Comparison of ENCODE assay signal across 17 cellular contexts in the genomic region with DNA sequence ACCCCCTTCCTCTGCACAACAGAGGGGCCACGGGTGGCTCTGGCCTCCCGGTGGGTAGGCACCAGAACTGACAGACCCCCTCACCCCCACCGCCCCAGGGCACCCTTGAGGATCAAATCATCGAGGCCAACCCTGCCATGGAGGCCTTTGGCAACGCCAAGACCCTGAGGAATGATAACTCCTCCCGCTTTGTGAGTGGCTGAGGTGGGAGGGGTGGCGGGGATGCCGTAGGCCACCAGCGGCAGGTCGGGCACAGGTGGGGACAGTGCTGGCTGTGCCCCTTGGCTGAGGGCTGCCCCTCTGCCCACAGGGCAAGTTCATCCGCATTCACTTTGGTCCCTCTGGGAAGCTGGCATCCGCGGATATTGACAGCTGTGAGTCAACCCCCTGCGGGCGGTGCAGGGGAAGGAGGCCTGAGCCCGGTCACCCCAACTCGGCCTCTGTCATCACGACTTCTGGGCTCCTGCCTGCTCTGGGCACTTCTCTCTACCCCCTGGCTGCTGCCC. TPM values are rescaled to one million over a fixed set of nuclear protein-coding genes. Genes with fewer than 3 reads are reported as not detected.
DNase-seq lines count a peak whose midpoint lies in the region; ATAC-seq and TF ChIP-seq lines count a peak whose summit lies in the region.
"Had no signal": no experiment of that assay in that cellular context is flagged by ENCODE, and none has a peak within 500 bp of the region (broad histone marks: within the 10 kb centered on the region; RNA-seq: fewer than 3 reads in every experiment).

No MANE protein-coding gene starts in this region.

- ATAC-seq in PC-3 (peak; percentile 73), Right ventricle myocardium superior (ENCODE audit: poor library complexity) (peak; percentile 16), HG03025 (IDR thresholded peaks at IDR 0.05; ENCODE audit: low FRiP score, unreplicated experiment) (no peak)
- ATAC-seq: natural killer cell had no signal

- H3K79me2 ChIP-seq in PC-3 (ENCODE audit: low read length) (no peaks in the 10 kb centered on the region), osteoblast (ENCODE audit: insufficient read depth, low read length) (no peaks in the 10 kb centered on the region)

- DNase-seq in EL (peak; percentile 31), PC-3 (peak; percentile 61), Right ventricle myocardium superior (peak; percentile 50), osteoblast (ENCODE audit: insufficient read length, low spot score, missing footprints) (peak; percentile 88), vagina (ENCODE audit: extremely low spot score in 2 of 2) (no peak), ovary (no peak), inferior parietal cortex (ENCODE audit: extremely low spot score) (no peak)
- DNase-seq: activated CD4-positive, alpha-beta T cell treated with anti-CD3 and anti-CD28 coated beads, Interleukin-2, amount 10 ng/mL, durations not matched to agents 7 days and 5 days; activated gamma-delta T cell treated with Interleukin-2 at 50 U/mL for 16 hours; amygdala; CD4-positive, CD25-positive, alpha-beta regulatory T cell; DND-41; effector memory CD4-positive, alpha-beta T cell; natural killer cell; stimulated activated naive CD4-positive, alpha-beta T cell treated with Interleukin-2 at 50 U/mL for 16 hours had no signal

- intact Hi-C loops in PC-3 (cut with micrococcal nuclease), result no loop called here
- intact Hi-C loops in Right ventricle myocardium superior (cut with DNase I), result no loop called here
- intact Hi-C loops in vagina (cut with DNase I), result no loop called here
- intact Hi-C loops in ovary (cut with DNase I), result no loop called here

- CTCF ChIA-PET in PC-3 (lab: Charles Lee), result interaction anchor here (1.4 kb wide), 1 partner anchor 111 kb away, joined by 3 read pairs; no protein-coding TSS in a partner anchor

- no peaks in the 10 kb centered on the region for H3K36me3 ChIP-seq in PC-3 (ENCODE audit: low read depth, low read length)
- no peaks in the 10 kb centered on the region for H3K36me3 ChIP-seq in osteoblast (ENCODE audit: insufficient read depth, low read length)
- H3K36me3 ChIP-seq in vagina, result no peaks in the 10 kb centered on the region
- no peaks in the 10 kb centered on the region for H3K36me3 ChIP-seq in ovary
- H3K36me3 ChIP-seq: upper lobe of left lung had no signal

- no peak overlapping the region for H3K27ac ChIP-seq in PC-3 (ENCODE audit: low read length)
- no peak overlapping the region for H3K27ac ChIP-seq in osteoblast (ENCODE audit: low read depth, low read length)
- H3K27ac ChIP-seq in vagina, result no peak overlapping the region
- no peak overlapping the region for H3K27ac ChIP-seq in ovary
- H3K27ac ChIP-seq: upper lobe of left lung had no signal

- H3K4me1 ChIP-seq in PC-3 (ENCODE audit: insufficient read depth, low read length) (peaks cover 5% of the 10 kb centered on the region), osteoblast (ENCODE audit: insufficient read depth, low read length) (no peaks in the 10 kb centered on the region), vagina (peaks cover 8% of the 10 kb centered on the region), ovary (ENCODE audit: insufficient read depth) (peaks cover 17% of the 10 kb centered on the region)

- TF ChIP-seq CTCF in PC-3 (conservative IDR thresholded peaks at IDR 0.05; ENCODE audit: low read depth, low read length) (peak; percentile 17; the same call in 1 of the 2 replicates), osteoblast (IDR thresholded peaks at IDR 0.05; ENCODE audit: extremely low read depth, low read depth, low read length) (no peak), vagina (IDR thresholded peaks at IDR 0.05) (no peak), ovary (IDR thresholded peaks at IDR 0.05) (no peak)

- H3K9ac ChIP-seq in PC-3 (ENCODE audit: low read length), result no peak overlapping the region

- H4K20me1 ChIP-seq in PC-3 (ENCODE audit: low read length) (no peaks in the 10 kb centered on the region), osteoblast (ENCODE audit: insufficient read depth, low read length) (no peaks in the 10 kb centered on the region)

- H3K9me3 ChIP-seq in PC-3 (ENCODE audit: low read length) (no peaks in the 10 kb centered on the region), osteoblast (ENCODE audit: low read depth, low read length) (no peaks in the 10 kb centered on the region), vagina (no peaks in the 10 kb centered on the region), ovary (no peaks in the 10 kb centered on the region)
- H3K9me3 ChIP-seq: upper lobe of left lung had no signal

- POLR2A ChIA-PET in PC-3 (lab: Charles Lee; ENCODE audit: unreplicated experiment), result interaction anchor here (0.6 kb wide), 1 partner anchor 9 kb away, joined by 4 read pairs; no protein-coding TSS in a partner anchor

- no peaks in the 10 kb centered on the region for H3F3A ChIP-seq in PC-3 (ENCODE audit: low read length, unreplicated experiment)

- TF ChIP-seq POLR2A in vagina (IDR thresholded peaks at IDR 0.05), result no peak
- no peak for TF ChIP-seq POLR2A in ovary (IDR thresholded peaks at IDR 0.05)

- H3K9me2 ChIP-seq in PC-3 (replicated peaks; ENCODE audit: low read length), result no peaks in the 10 kb centered on the region

- H3K4me2 ChIP-seq in PC-3 (ENCODE audit: low read length) (no peak overlapping the region), osteoblast (ENCODE audit: insufficient read depth, low read length) (no peak overlapping the region)

- H2AFZ ChIP-seq in PC-3 (ENCODE audit: low read length) (no peak overlapping the region), osteoblast (ENCODE audit: low read length) (no peak overlapping the region)

- 53 to 71% (median 66%) methylated on average over 11 to 18 of the region's 18 CpGs for WGBS in ovary, 3 donors

- no TSS peak for BruUV-seq in PC-3 (replicated peaks; lab: Mats Ljungman, UMichigan)

- H3K4me3 ChIP-seq in PC-3 (ENCODE audit: low read length) (no peak overlapping the region), osteoblast (ENCODE audit: insufficient read depth, low read length) (no peak overlapping the region), vagina (no peak overlapping the region), ovary (no peak overlapping the region)
- H3K4me3 ChIP-seq: upper lobe of left lung had no signal

- no peaks in the 10 kb centered on the region for H3K27me3 ChIP-seq in PC-3 (ENCODE audit: low read length)
- H3K27me3 ChIP-seq in osteoblast (ENCODE audit: insufficient read depth, low read length), result peaks cover 42% of the 10 kb centered on the region
- no peaks in the 10 kb centered on the region for H3K27me3 ChIP-seq in vagina
- H3K27me3 ChIP-seq in ovary, result no peaks in the 10 kb centered on the region

- no peak for TF ChIP-seq EP300 in ovary (IDR thresholded peaks at IDR 0.05)

RNA-seq across cellular contexts. Expression of gene MYH7B, which starts 29.1 kb away (rescaled TPM):
- total RNA-seq in PC-3 (2014; rRNA removed) (0.04 TPM in 1 of 2 replicates, not detected in the other), Right ventricle myocardium superior (222 TPM), osteoblast (0.29 and 0.36 TPM in 2 replicates), vagina (under 0.01 TPM), ovary (1 to 10 TPM in 4 of 7 donors, under 1 TPM in 3; 0.74 to 2.6 (median 1.1) TPM)
- 1 to 10 TPM in 1 of 2 donors, under 1 TPM in 1; 0.30 to 2.3 TPM for polyA plus RNA-seq in ovary

RNA-seq across cellular contexts. Expression of gene GSS, which starts 29.2 kb away (rescaled TPM):
- total RNA-seq in PC-3 (2014; rRNA removed), result 82.0 and 95.9 TPM in 2 replicates
- 15.7 TPM for total RNA-seq in Right ventricle myocardium superior
- 54.6 and 58.3 TPM in 2 replicates for total RNA-seq in osteoblast
- total RNA-seq in vagina, result 47.9 TPM
- 10 to 100 TPM; 14.5 to 35.3 (median 22.2) TPM for total RNA-seq in ovary
- polyA plus RNA-seq in ovary, result 10 to 100 TPM; 19.8 to 42.0 TPM

Comparison
In these comparisons a context has a peak if more than half of its experiments do, and no peak if none do; other contexts are left out.
1. DNase-seq: peak in EL (single experiment), PC-3 (single experiment), Right ventricle myocardium superior (single experiment) and osteoblast (single experiment); none in vagina (0 of 2), ovary (0 of 5) and inferior parietal cortex (single experiment).
2. RNA of gene MYH7B, which starts 29.1 kb away (total RNA-seq): 222 TPM in Right ventricle myocardium superior (single experiment); 0.74 to 2.6 TPM in ovary, 0.29 to 0.36 TPM in osteoblast, 0.04 TPM in PC-3 and under 0.01 TPM in vagina (single experiment); every median in the first group is over 10 times any median in the second.